ENCODE assay signal across 1 cellular context in the genomic region with DNA sequence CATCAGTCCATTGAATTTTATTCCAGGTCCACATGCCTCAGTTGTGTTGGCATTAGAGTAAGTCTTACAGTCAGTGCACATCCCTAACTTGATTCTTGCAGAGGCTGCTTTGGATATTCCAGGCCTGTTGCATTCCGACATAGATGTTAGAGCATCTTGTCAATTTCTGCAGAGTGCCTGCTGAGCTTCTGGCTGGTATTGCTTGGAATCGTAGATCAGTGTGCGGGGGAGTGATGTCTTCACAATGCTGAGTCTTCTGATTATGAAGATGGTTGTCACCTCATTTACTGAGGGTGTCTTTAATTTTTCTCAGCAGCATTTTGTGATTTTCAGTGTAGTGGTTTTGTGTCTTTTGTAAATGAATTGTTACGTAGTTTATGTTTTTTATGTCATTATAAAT.
TF ChIP-seq lines count a peak whose summit lies in the region.

No MANE protein-coding gene starts in this region.

TF ChIP-seq in WTC11, 78 proteins besides CTCF, POLR2A, EP300 and RAD21 (continued from another document):
- TF ChIP-seq ARID4B (CRISPR knock-in tag; IDR thresholded peaks at IDR 0.05; ENCODE audit: borderline replicate concordance) (no peak), NFYB (CRISPR knock-in tag; conservative IDR thresholded peaks at IDR 0.05; ENCODE audit: low read depth) (no peak), SP1 (CRISPR knock-in tag; conservative IDR thresholded peaks at IDR 0.05) (no peak), TP53 (CRISPR knock-in tag; IDR thresholded peaks at IDR 0.05) (no peak), ZNF416 (CRISPR knock-in tag; IDR thresholded peaks at IDR 0.05) (no peak), GRHL2 (CRISPR knock-in tag; IDR thresholded peaks at IDR 0.05; ENCODE audit: insufficient replicate concordance, severe bottlenecking) (no peak)
- TF ChIP-seq, protein P1, sequence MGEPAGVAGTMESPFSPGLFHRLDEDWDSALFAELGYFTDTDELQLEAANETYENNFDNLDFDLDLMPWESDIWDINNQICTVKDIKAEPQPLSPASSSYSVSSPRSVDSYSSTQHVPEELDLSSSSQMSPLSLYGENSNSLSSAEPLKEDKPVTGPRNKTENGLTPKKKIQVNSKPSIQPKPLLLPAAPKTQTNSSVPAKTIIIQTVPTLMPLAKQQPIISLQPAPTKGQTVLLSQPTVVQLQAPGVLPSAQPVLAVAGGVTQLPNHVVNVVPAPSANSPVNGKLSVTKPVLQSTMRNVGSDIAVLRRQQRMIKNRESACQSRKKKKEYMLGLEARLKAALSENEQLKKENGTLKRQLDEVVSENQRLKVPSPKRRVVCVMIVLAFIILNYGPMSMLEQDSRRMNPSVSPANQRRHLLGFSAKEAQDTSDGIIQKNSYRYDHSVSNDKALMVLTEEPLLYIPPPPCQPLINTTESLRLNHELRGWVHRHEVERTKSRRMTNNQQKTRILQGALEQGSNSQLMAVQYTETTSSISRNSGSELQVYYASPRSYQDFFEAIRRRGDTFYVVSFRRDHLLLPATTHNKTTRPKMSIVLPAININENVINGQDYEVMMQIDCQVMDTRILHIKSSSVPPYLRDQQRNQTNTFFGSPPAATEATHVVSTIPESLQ (CRISPR knock-in tag; IDR thresholded peaks at IDR 0.05): no peak
